Comparison of ENCODE assay signal across 23 cellular contexts in genomic region chr7:123867220-123867619, GRCh38. TPM values are rescaled to one million over a fixed set of nuclear protein-coding genes. Genes with fewer than 3 reads are reported as not detected.
DNase-seq lines count a peak whose midpoint lies in the region; ATAC-seq and TF ChIP-seq lines count a peak whose summit lies in the region.
"Had no signal": no experiment of that assay in that cellular context is flagged by ENCODE, and none has a peak within 500 bp of the region (broad histone marks: within the 10 kb centered on the region; RNA-seq: fewer than 3 reads in every experiment).

No MANE protein-coding gene starts in this region.

- no TSS peak for BruUV-seq in IMR-90 (replicated peaks; lab: Mats Ljungman, UMichigan)

- peaks cover 3 to 5% of the 10 kb centered on the region in 2 donors for H3K9me3 Mint-ChIP-seq in stimulated activated naive B cell treated with anti-CD40 and anti-IgM and Interleukin-4, amounts not matched to agents 10 μg/mL and 1 μg/mL and 100 μg/mL, for 72 hours
- H3K9me3 Mint-ChIP-seq: activated T-cell treated with anti-CD3 and anti-CD28 coated beads, Interleukin-2, amount 50 U/mL, for 24 hours; CD8-positive, alpha-beta memory T cell; central memory CD8-positive, alpha-beta T cell had no signal

- TF ChIP-seq CTCF in IMR-90 (conservative IDR thresholded peaks at IDR 0.05; ENCODE audit: low read depth, low read length), result no peak

- TF ChIP-seq POLR2A in GM18505 (IDR thresholded peaks at IDR 0.05; ENCODE audit: borderline replicate concordance, extremely low read depth, insufficient read depth, insufficient read length) (no peak), IMR-90 (IDR thresholded peaks at IDR 0.05; ENCODE audit: low read depth, low read length) (no peak)

- no peaks in the 10 kb centered on the region for H3K9me1 ChIP-seq in IMR-90 (ENCODE audit: insufficient read depth, low read length)

- intact Hi-C loops in IMR-90 (cut with micrococcal nuclease), result no loop called here

- H3K4me3 ChIP-seq in IMR-90 (ENCODE audit: insufficient read depth, low read depth, low read length), result no peak overlapping the region
- no peak overlapping the region for H3K4me3 ChIP-seq in mesenchymal stem cell (ENCODE audit: insufficient read depth in 1 of 2, low read depth in 1 of 2, low read length in 2 of 2)
- no peak overlapping the region for H3K4me3 ChIP-seq in SJCRH30
- H3K4me3 ChIP-seq: heart left ventricle, Peyer's patch, thoracic aorta had no signal

- H3K27me3 ChIP-seq in IMR-90 (ENCODE audit: control insufficient read depth, insufficient read depth, low read length) (peaks cover 3% of the 10 kb centered on the region), mesenchymal stem cell (ENCODE audit: control insufficient read depth in 1 of 2, insufficient read depth in 1 of 2, low read length in 2 of 2) (peaks cover 0 to 5% of the 10 kb centered on the region in 2 experiments), SJCRH30 (no peaks in the 10 kb centered on the region)
- H3K27me3 ChIP-seq: Peyer's patch had no signal

- H2AK5ac ChIP-seq in IMR-90 (ENCODE audit: low read depth, low read length) (no peak overlapping the region), mesenchymal stem cell (ENCODE audit: low read length, severe bottlenecking) (no peak overlapping the region)

- no peak overlapping the region for H4K91ac ChIP-seq in IMR-90 (ENCODE audit: insufficient read depth, low read depth, low read length)
- no peak overlapping the region for H4K91ac ChIP-seq in mesenchymal stem cell (ENCODE audit: low read length)

- H3K27ac Mint-ChIP-seq in stimulated activated naive B cell treated with anti-CD40 and anti-IgM and Interleukin-4, amounts not matched to agents 10 μg/mL and 1 μg/mL and 100 μg/mL, for 72 hours, result no peak overlapping the region
- H3K27ac Mint-ChIP-seq: activated T-cell treated with anti-CD3 and anti-CD28 coated beads, Interleukin-2, amount 50 U/mL, for 24 hours; CD8-positive, alpha-beta memory T cell; stimulated activated memory B cell treated with anti-CD40 and anti-IgM and Interleukin-4, amounts not matched to agents 10 μg/mL and 1 μg/mL and 100 μg/mL, for 72 hours had no signal

- H2BK120ac ChIP-seq in IMR-90 (ENCODE audit: low read depth, low read length) (no peak overlapping the region), mesenchymal stem cell (ENCODE audit: low read depth, low read length) (no peak overlapping the region)

- POLR2A ChIA-PET in IMR-90 (lab: Charles Lee; ENCODE audit: unreplicated experiment), result no interaction called here

- H2AFZ ChIP-seq in IMR-90 (replicated peaks; ENCODE audit: low read length, poor library complexity), result no peak overlapping the region
- no peak overlapping the region for H2AFZ ChIP-seq in mesenchymal stem cell (ENCODE audit: low read depth, low read length)

- peaks cover 5 to 9% of the 10 kb centered on the region in 2 donors for H3K27me3 Mint-ChIP-seq in stimulated activated naive B cell treated with anti-CD40 and anti-IgM and Interleukin-4, amounts not matched to agents 10 μg/mL and 1 μg/mL and 100 μg/mL, for 72 hours
- H3K27me3 Mint-ChIP-seq: stimulated activated memory B cell treated with anti-CD40 and anti-IgM and Interleukin-4, amounts not matched to agents 10 μg/mL and 1 μg/mL and 100 μg/mL, for 72 hours had no signal

- H4K20me1 ChIP-seq in IMR-90 (ENCODE audit: insufficient read depth, low read length), result no peaks in the 10 kb centered on the region

- H3K4me2 ChIP-seq in IMR-90 (ENCODE audit: low read depth, low read length), result no peak overlapping the region
- no peak overlapping the region for H3K4me2 ChIP-seq in mesenchymal stem cell (ENCODE audit: low read length, poor library complexity, severe bottlenecking)
- H3K4me2 ChIP-seq: SK-N-SH had no signal

- no peak overlapping the region for H3K18ac ChIP-seq in IMR-90 (ENCODE audit: low read depth, low read length)
- H3K18ac ChIP-seq in mesenchymal stem cell (ENCODE audit: low read depth in 1 of 2, low read length in 2 of 2), result no peak overlapping the region

- H2BK5ac ChIP-seq in IMR-90 (ENCODE audit: low read depth, low read length, poor library complexity, severe bottlenecking) (no peak overlapping the region), mesenchymal stem cell (ENCODE audit: low read depth, low read length, poor library complexity, severe bottlenecking) (no peak overlapping the region)

- H3K9me3 ChIP-seq in IMR-90 (ENCODE audit: control insufficient read depth, insufficient read depth, low read length) (no peaks in the 10 kb centered on the region), mesenchymal stem cell (ENCODE audit: control insufficient read depth, low read length) (no peaks in the 10 kb centered on the region), SJCRH30 (replicated peaks) (0 out of 2 replicates have a peak, but pooled peaks cover 3% of the 10 kb centered on the region)
- H3K9me3 ChIP-seq: heart left ventricle, Peyer's patch, SK-N-SH, thoracic aorta had no signal

- H3K4me1 ChIP-seq in IMR-90 (ENCODE audit: control insufficient read depth, insufficient read depth, low read length), result no peaks in the 10 kb centered on the region
- H3K4me1 ChIP-seq in mesenchymal stem cell (ENCODE audit: control insufficient read depth, insufficient read depth, low read depth, low read length), result no peaks in the 10 kb centered on the region
- no peaks in the 10 kb centered on the region for H3K4me1 ChIP-seq in SJCRH30
- H3K4me1 ChIP-seq: Peyer's patch had no signal

- H3K27ac ChIP-seq in IMR-90 (ENCODE audit: insufficient read depth, low read length), result no peak overlapping the region
- no peak overlapping the region for H3K27ac ChIP-seq in mesenchymal stem cell (ENCODE audit: low read length, poor library complexity, severe bottlenecking)
- no peak overlapping the region for H3K27ac ChIP-seq in SJCRH30
- H3K27ac ChIP-seq: heart left ventricle, HL-60, Peyer's patch, thoracic aorta had no signal

- no peaks in the 10 kb centered on the region for H3K79me1 ChIP-seq in IMR-90 (ENCODE audit: low read depth in 1 of 2, low read length in 2 of 2)
- H3K79me1 ChIP-seq in mesenchymal stem cell (replicated peaks; ENCODE audit: low read length, poor library complexity, severe bottlenecking), result no peaks in the 10 kb centered on the region

- DNase-seq in IMR-90, result peak; percentile 3
- DNase-seq in amniotic epithelial cell (ENCODE audit: low read depth), result peak; percentile 81
- DNase-seq in mesenchymal stem cell, result peak; percentile 49
- DNase-seq in stimulated activated naive B cell treated with anti-CD40 and anti-IgM and Interleukin-4, amounts not matched to agents 10 μg/mL and 1 μg/mL and 100 μg/mL, for 72 hours, result no peak
- DNase-seq in SJCRH30, result no peak
- DNase-seq in ureter (ENCODE audit: low spot score), result no peak
- DNase-seq: activated naive CD4-positive, alpha-beta T cell; activated T-cell treated with anti-CD3 and anti-CD28 coated beads, Interleukin-2, amount 50 U/mL, for 24 hours; anterior cingulate cortex; CD8-positive, alpha-beta memory T cell; heart left ventricle; NCI-H1694; Peyer's patch; SK-N-SH; T-helper 9 cell had no signal

- no peaks in the 10 kb centered on the region for H3K36me3 Mint-ChIP-seq in stimulated activated naive B cell treated with anti-CD40 and anti-IgM and Interleukin-4, amounts not matched to agents 10 μg/mL and 1 μg/mL and 100 μg/mL, for 72 hours
- H3K36me3 Mint-ChIP-seq: CD8-positive, alpha-beta memory T cell; stimulated activated memory B cell treated with anti-CD40 and anti-IgM and Interleukin-4, amounts not matched to agents 10 μg/mL and 1 μg/mL and 100 μg/mL, for 72 hours had no signal

- H2BK12ac ChIP-seq in mesenchymal stem cell (ENCODE audit: low read length in 2 of 2), result no peak overlapping the region

- no peak overlapping the region for H2AK9ac ChIP-seq in IMR-90 (replicated peaks; ENCODE audit: low read depth, low read length, poor library complexity)

- H2BK15ac ChIP-seq in IMR-90 (ENCODE audit: low read depth, low read length), result no peak overlapping the region
- H2BK15ac ChIP-seq in mesenchymal stem cell (ENCODE audit: low read depth, poor library complexity, severe bottlenecking), result no peak overlapping the region

- no CpG with 5 or more reads among the region's 1 CpG for WGBS in IMR-90 (ENCODE audit: extremely low coverage in 2 of 2, insufficient read length in 1 of 2), 2 experiments
- WGBS in mesenchymal stem cell, result no CpG with 5 or more reads among the region's 1 CpG

- in situ Hi-C loops in IMR-90 (cut with MboI; ENCODE audit: low sequenced_read_pairs), result loop anchor here (5.0 to 25.0 kb wide), 2 partner anchors 185 to 230 kb away; no protein-coding TSS in a partner anchor

- H3K14ac ChIP-seq in IMR-90 (replicated peaks; ENCODE audit: low read depth, low read length), result no peak overlapping the region
- no peak overlapping the region for H3K14ac ChIP-seq in mesenchymal stem cell (ENCODE audit: low read length in 2 of 2)

- H3K9ac ChIP-seq in IMR-90 (ENCODE audit: low read depth, low read length) (no peak overlapping the region), mesenchymal stem cell (ENCODE audit: low read length) (no peak overlapping the region)
- H3K9ac ChIP-seq: SK-N-SH had no signal

- no peak overlapping the region for H3K4me3 Mint-ChIP-seq in stimulated activated naive B cell treated with anti-CD40 and anti-IgM and Interleukin-4, amounts not matched to agents 10 μg/mL and 1 μg/mL and 100 μg/mL, for 72 hours
- H3K4me3 Mint-ChIP-seq: activated T-cell treated with anti-CD3 and anti-CD28 coated beads, Interleukin-2, amount 50 U/mL, for 24 hours; CD8-positive, alpha-beta memory T cell; central memory CD8-positive, alpha-beta T cell; stimulated activated memory B cell treated with anti-CD40 and anti-IgM and Interleukin-4, amounts not matched to agents 10 μg/mL and 1 μg/mL and 100 μg/mL, for 72 hours had no signal

- no peak overlapping the region for H2BK20ac ChIP-seq in IMR-90 (ENCODE audit: low read depth, low read length)

- dilution Hi-C loops in IMR-90 (cut with HindIII; ENCODE audit: low sequenced_read_pairs, unreplicated experiment), result no loop called here

- H3K4ac ChIP-seq in IMR-90 (ENCODE audit: low read depth, low read length) (no peak overlapping the region), mesenchymal stem cell (ENCODE audit: low read depth in 1 of 2, low read length in 2 of 2) (no peak overlapping the region)

- H3K23ac ChIP-seq in IMR-90 (ENCODE audit: low read depth, low read length), result no peak overlapping the region
- H3K23ac ChIP-seq in mesenchymal stem cell (ENCODE audit: low read length in 2 of 2), result no peak overlapping the region

- no peak overlapping the region for H3K56ac ChIP-seq in IMR-90 (ENCODE audit: extremely low read depth, insufficient read depth, low read length)

- H3K36me3 ChIP-seq in IMR-90 (ENCODE audit: control insufficient read depth, insufficient read depth, low read length) (no peaks in the 10 kb centered on the region), mesenchymal stem cell (ENCODE audit: control insufficient read depth in 1 of 2, insufficient read depth in 2 of 2, low read depth in 1 of 2, low read length in 2 of 2) (no peaks in the 10 kb centered on the region), SJCRH30 (no peaks in the 10 kb centered on the region)
- H3K36me3 ChIP-seq: heart left ventricle, Peyer's patch, thoracic aorta had no signal

- TF ChIP-seq RAD21 in IMR-90 (IDR thresholded peaks at IDR 0.05; ENCODE audit: low read length), result no peak

- H3K4me1 Mint-ChIP-seq in stimulated activated naive B cell treated with anti-CD40 and anti-IgM and Interleukin-4, amounts not matched to agents 10 μg/mL and 1 μg/mL and 100 μg/mL, for 72 hours, result peaks cover 0 to 3% of the 10 kb centered on the region in 2 donors
- H3K4me1 Mint-ChIP-seq: central memory CD8-positive, alpha-beta T cell; stimulated activated memory B cell treated with anti-CD40 and anti-IgM and Interleukin-4, amounts not matched to agents 10 μg/mL and 1 μg/mL and 100 μg/mL, for 72 hours had no signal

- CTCF ChIA-PET in IMR-90 (lab: Yijun Ruan, JAX), result no interaction called here

- no peak overlapping the region for H4K5ac ChIP-seq in IMR-90 (ENCODE audit: low read depth, low read length)

- H4K8ac ChIP-seq in IMR-90 (ENCODE audit: low read depth in 2 of 2, low read length in 2 of 2) (no peak overlapping the region), mesenchymal stem cell (ENCODE audit: low read length) (no peak overlapping the region)

- ATAC-seq in GM18505 (IDR thresholded peaks at IDR 0.05; ENCODE audit: unreplicated experiment), result peak; percentile 49
- ATAC-seq in IMR-90 (ENCODE audit: low read depth), result no peak
- ATAC-seq in stimulated activated naive B cell treated with anti-CD40 and anti-IgM and Interleukin-4, amounts not matched to agents 10 μg/mL and 1 μg/mL and 100 μg/mL, for 72 hours (replicated peaks), result no peak
- ATAC-seq: heart left ventricle; left lobe of liver; stimulated activated memory B cell treated with anti-CD40 and anti-IgM and Interleukin-4, amounts not matched to agents 10 μg/mL and 1 μg/mL and 100 μg/mL, for 72 hours had no signal

RNA-seq across cellular contexts. Expression of gene HYAL4, which starts 22.3 kb away (rescaled TPM):
- total RNA-seq in IMR-90 (2012; rRNA removed), result not detected in 2 replicates
- not detected in 2 replicates for polyA plus RNA-seq in IMR-90 (2012; rRNA removed)
- polyA plus RNA-seq in IMR-90 (2012; cell fraction: cytosol; rRNA removed), result not detected in 2 replicates
- polyA plus RNA-seq in IMR-90 (2012; cell fraction: nucleus; rRNA removed; ENCODE audit: low replicate concordance), result not detected in 2 replicates
- not detected for polyA plus RNA-seq in mesenchymal stem cell (2013, experiment 1 of 2)
- polyA plus RNA-seq in mesenchymal stem cell (2013, experiment 2 of 2), result not detected
- not detected in 2 replicates for total RNA-seq in SJCRH30 (2014; rRNA removed; shearing (Covaris generic))
- 0.23 TPM for total RNA-seq in ureter
- total RNA-seq: CD8-positive, alpha-beta memory T cell; left lobe of liver; thoracic aorta had no signal
- polyA plus RNA-seq: CD8-positive, alpha-beta memory T cell; esophagus; heart left ventricle; neural cell; SK-N-SH had no signal

RNA-seq across cellular contexts. Expression of gene SPAM1, which starts 57.8 kb away (rescaled TPM):
- total RNA-seq in IMR-90 (2012; rRNA removed), result not detected in 2 replicates
- polyA plus RNA-seq in IMR-90 (2012; rRNA removed), result not detected in 2 replicates
- polyA plus RNA-seq in IMR-90 (2012; cell fraction: cytosol; rRNA removed), result not detected in 2 replicates
- polyA plus RNA-seq in IMR-90 (2012; cell fraction: nucleus; rRNA removed; ENCODE audit: low replicate concordance), result not detected in 2 replicates
- not detected for polyA plus RNA-seq in mesenchymal stem cell (2013, experiment 1 of 2)
- not detected for polyA plus RNA-seq in mesenchymal stem cell (2013, experiment 2 of 2)
- total RNA-seq in SJCRH30 (2014; rRNA removed; shearing (Covaris generic)), result not detected in 2 replicates
- not detected for total RNA-seq in ureter
- total RNA-seq: CD8-positive, alpha-beta memory T cell; left lobe of liver; thoracic aorta had no signal
- polyA plus RNA-seq: CD8-positive, alpha-beta memory T cell; esophagus; heart left ventricle; neural cell; SK-N-SH had no signal

Comparison
In these comparisons a context has a peak if more than half of its experiments do, and no peak if none do; other contexts are left out.
1. DNase-seq: peak in IMR-90 (single experiment), amniotic epithelial cell (single experiment) and mesenchymal stem cell (single experiment); none in stimulated activated naive B cell treated with anti-CD40 and anti-IgM and Interleukin-4, amounts not matched to agents 10 μg/mL and 1 μg/mL and 100 μg/mL, for 72 hours (single experiment), SJCRH30 (0 of 2) and ureter (single experiment).